ENCODE assay signal across 31 cellular contexts in the genomic region with DNA sequence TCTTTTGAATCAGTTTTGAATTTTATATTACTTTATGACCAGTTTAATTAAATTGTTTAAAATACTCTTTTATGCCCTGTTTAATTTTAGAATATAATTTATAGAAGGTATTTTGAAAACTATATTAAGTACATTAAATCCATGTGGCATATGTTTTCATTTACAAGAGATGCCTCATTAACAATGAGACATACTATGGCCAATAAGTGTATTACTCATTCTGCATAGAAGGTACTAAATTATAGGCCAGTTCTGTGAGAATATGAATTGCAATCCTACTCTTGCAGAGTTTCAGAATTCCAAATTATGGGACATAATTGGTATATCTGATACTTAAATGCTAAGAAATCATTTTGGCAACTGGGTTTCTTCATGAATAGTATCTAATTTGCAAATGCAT.
"Had no signal": no experiment of that assay in that cellular context is flagged by ENCODE, and none has a peak within 500 bp of the region (broad histone marks: within the 10 kb centered on the region; RNA-seq: fewer than 3 reads in every experiment).

No MANE protein-coding gene starts in this region.

- H3K36me3 ChIP-seq: cardiac muscle cell, colonic mucosa, heart right ventricle, left lung, lower lobe of right lung, right lobe of liver, thoracic aorta, WERI-Rb-1 had no signal

- ATAC-seq: activated CD4-positive, CD25-positive, alpha-beta regulatory T cell treated with anti-CD3 and anti-CD28 coated beads, Interleukin-2, amount 50 U/mL, for 24 hours; body of pancreas; heart right ventricle; left lung; lower lobe of right lung; mucosa of descending colon; natural killer cell treated with Interleukin-12 subunit alpha and Interleukin-12 subunit beta and Interleukin-15 and Interleukin-18, amount 100 ng/mL, for 72 hours; right lobe of liver; stimulated activated effector memory CD8-positive, alpha-beta T cell treated with anti-CD3 and anti-CD28 coated beads, Interleukin-12 subunit alpha, Interleukin-12 subunit beta, amount 100 ng/mL, for 72 hours; T-helper 17 cell had no signal

- H3K27me3 ChIP-seq: body of pancreas, cardiac muscle cell, colonic mucosa, heart right ventricle, left lung, right lobe of liver had no signal

- H3K4me3 ChIP-seq: body of pancreas, cardiac muscle cell, colonic mucosa, heart right ventricle, left lung, lower lobe of right lung, mucosa of descending colon, right lobe of liver, thoracic aorta had no signal

- H3K4me1 ChIP-seq: body of pancreas, colonic mucosa, left lung, lower lobe of right lung, right lobe of liver had no signal

- H3K9me3 ChIP-seq: body of pancreas, colonic mucosa, heart right ventricle, left lung, lower lobe of right lung, mucosa of descending colon, right lobe of liver, thoracic aorta had no signal

- H3K27ac ChIP-seq: body of pancreas, cardiac muscle cell, colonic mucosa, heart right ventricle, left lung, lower lobe of right lung, right lobe of liver, thoracic aorta, WERI-Rb-1 had no signal

- FAIRE-seq: endometrium, urothelium cell line had no signal

- DNase-seq: activated CD4-positive, alpha-beta T cell treated with anti-CD3 and anti-CD28 coated beads for 48 hours; activated CD4-positive, alpha-beta T cell treated with anti-CD3 and anti-CD28 coated beads, Interleukin-2, amount 50 U/mL, for 48 hours; activated CD8-positive, alpha-beta memory T cell treated with anti-CD3 and anti-CD28 coated beads for 24 hours; activated effector memory CD4-positive, alpha-beta T cell treated with Interleukin-2 at 50 U/mL for 16 hours; activated naive CD4-positive, alpha-beta T cell treated with Interleukin-2 at 50 U/mL for 16 hours; aorta; body of pancreas; cerebellar nuclear complex; colonic mucosa; effector CD8-positive, alpha-beta T cell; erythroblast; foreskin melanocyte; heart right ventricle; left lung; lower lobe of right lung; mesendoderm; mucosa of descending colon; right lobe of liver; stimulated activated CD4-positive, alpha-beta T cell treated with anti-CD3 and anti-CD28 coated beads, Interleukin-12 subunit alpha, Interleukin-12 subunit beta, amount 100 ng/mL, for 4 hours; stimulated activated CD4-positive, alpha-beta T cell treated with anti-CD3 and anti-CD28 coated beads, Interleukin-4, amount 100 ng/mL, for 24 hours; T-helper 17 cell; T1000; trophoblast cell; WERI-Rb-1 had no signal
